Comparison of ENCODE assay signal across 22 cellular contexts in genomic region chr5:81826128-81826527, GRCh38.
DNase-seq lines count a peak whose midpoint lies in the region; ATAC-seq and TF ChIP-seq lines count a peak whose summit lies in the region.
"Had no signal": no experiment of that assay in that cellular context is flagged by ENCODE, and none has a peak within 500 bp of the region (broad histone marks: within the 10 kb centered on the region; RNA-seq: fewer than 3 reads in every experiment).

No MANE protein-coding gene starts in this region.

- 77% methylated on average over 2 of the region's 2 CpGs for WGBS in SK-N-SH (ENCODE audit: low lambda C conversion rate)
- WGBS in neuronal stem cell (ENCODE audit: extremely low coverage in 2 of 2, insufficient read length in 2 of 2, insufficient replicate concordance in 1 of 2), 2 donors = no CpG with 5 or more reads among the region's 2 CpGs

- no peaks in the 10 kb centered on the region for H3K9me3 ChIP-seq in SK-N-SH
- H3K9me3 ChIP-seq in neuronal stem cell (replicated peaks in 1 of 2; ENCODE audit: control insufficient read depth in 2 of 2, insufficient read depth in 1 of 2, low read depth in 1 of 2, low read length in 2 of 2) = no peaks in the 10 kb centered on the region
- H3K9me3 ChIP-seq: heart right ventricle, Peyer's patch, testis had no signal

- no peak for TF ChIP-seq EP300 in SK-N-SH (IDR thresholded peaks at IDR 0.05; ENCODE audit: borderline replicate concordance in 1 of 2, low read depth in 1 of 2, low read length in 1 of 2)

- H3K4me2 ChIP-seq in SK-N-SH (no peak overlapping the region), neuronal stem cell (ENCODE audit: insufficient read depth, low read length, poor library complexity, severe bottlenecking) (no peak overlapping the region)

- no peaks in the 10 kb centered on the region for H3K36me3 Mint-ChIP-seq in activated naive CD4-positive, alpha-beta T cell treated with anti-CD3 and anti-CD28 coated beads, Interleukin-2, amount 50 U/mL, for 72 hours
- H3K36me3 Mint-ChIP-seq: memory B cell had no signal

- DNase-seq in EH (ENCODE audit: low read depth) (peak; percentile 36), SK-N-SH (no peak), fibroblast of peridontal ligament (ENCODE audit: extremely low read depth) (peak; percentile 59), neuronal stem cell (ENCODE audit: low spot score) (no peak), GM10248 (ENCODE audit: extremely low spot score) (no peak)
- no peak for DNase-seq in activated naive CD4-positive, alpha-beta T cell treated with anti-CD3 and anti-CD28 coated beads, Interleukin-2, amount 50 U/mL, for 72 hours (ENCODE audit: low spot score in 2 of 2)
- DNase-seq: activated CD4-positive, alpha-beta memory T cell treated with anti-CD3 and anti-CD28 coated beads, Interleukin-2, amount 10 ng/mL, durations not matched to agents 7 days and 5 days; activated naive CD8-positive, alpha-beta T cell treated with anti-CD3 and anti-CD28 coated beads, Interleukin-2, amount 50 U/mL, for 24 hours; kidney; NCI-H1048; NCI-H2081 treated with DMSO at 0.1 percent for 48 hours; Peyer's patch; stimulated activated CD4-positive, alpha-beta T cell treated with anti-CD3 and anti-CD28 coated beads, Interleukin-4, amount 100 ng/mL, for 24 hours; SW 1271; testis had no signal

- H2BK15ac ChIP-seq in neuronal stem cell (ENCODE audit: low read length) = no peak overlapping the region

- H3K9me3 Mint-ChIP-seq in activated naive CD4-positive, alpha-beta T cell treated with anti-CD3 and anti-CD28 coated beads, Interleukin-2, amount 50 U/mL, for 72 hours = no peaks in the 10 kb centered on the region
- H3K9me3 Mint-ChIP-seq: activated CD4-positive, alpha-beta memory T cell treated with anti-CD3 and anti-CD28 coated beads, Interleukin-2, amount 10 ng/mL, durations not matched to agents 7 days and 5 days; activated naive CD8-positive, alpha-beta T cell treated with anti-CD3 and anti-CD28 coated beads, Interleukin-2, amount 50 U/mL, for 24 hours; activated T-helper 1 cell treated with anti-CD3 and anti-CD28 coated beads, Interleukin-12 subunit alpha, Interleukin-12 subunit beta, Interleukin-2, Interleukin-4 antibody, amounts not matched to agents 30 ng/mL and 10 ng/mL and 1 ng/mL, durations not matched to agents 14 hours and 24 hours and 36 hours; memory B cell had no signal

- H3K79me1 ChIP-seq in neuronal stem cell (ENCODE audit: low read depth, low read length) = no peaks in the 10 kb centered on the region

- peaks cover 4% of the 10 kb centered on the region for H3F3A ChIP-seq in SK-N-SH (replicated peaks; ENCODE audit: insufficient read depth)

- H4K20me1 ChIP-seq in SK-N-SH (ENCODE audit: insufficient read depth) = no peaks in the 10 kb centered on the region
- H4K20me1 ChIP-seq: BLaER1 treated with 17β-estradiol and CSF1 and Interleukin-3, amounts not matched to agents 10 nM and 100 nM had no signal

- H2AFZ ChIP-seq in SK-N-SH (ENCODE audit: low read depth) (no peak overlapping the region), neuronal stem cell (ENCODE audit: low read length) (peak overlapping the region; percentile 53)

- H3K27me3 ChIP-seq in SK-N-SH (ENCODE audit: insufficient read depth) (no peaks in the 10 kb centered on the region), neuronal stem cell (ENCODE audit: control insufficient read depth in 3 of 3, insufficient read depth in 3 of 3, low read depth in 1 of 3, low read length in 3 of 3) (no peaks in the 10 kb centered on the region)
- H3K27me3 ChIP-seq: BLaER1 treated with 17β-estradiol and CSF1 and Interleukin-3, amounts not matched to agents 10 nM and 100 nM; heart right ventricle; Peyer's patch; testis had no signal

- no peak overlapping the region for H3K23ac ChIP-seq in neuronal stem cell (ENCODE audit: low read depth, low read length, poor library complexity)

- no peak overlapping the region for H4K8ac ChIP-seq in neuronal stem cell (ENCODE audit: low read depth, low read length)

- H2BK120ac ChIP-seq in neuronal stem cell (ENCODE audit: low read depth, low read length) = no peak overlapping the region

- no peak overlapping the region for H3K14ac ChIP-seq in neuronal stem cell (ENCODE audit: low read length)

- H3K36me3 ChIP-seq in SK-N-SH (replicated peaks in 1 of 2; ENCODE audit: control insufficient read depth in 1 of 2, insufficient read depth in 2 of 2, low read length in 1 of 2) (no peaks in the 10 kb centered on the region), neuronal stem cell (replicated peaks in 1 of 2; ENCODE audit: control insufficient read depth in 2 of 2, insufficient read depth in 2 of 2, low read length in 2 of 2) (no peaks in the 10 kb centered on the region)
- H3K36me3 ChIP-seq: BLaER1 treated with 17β-estradiol and CSF1 and Interleukin-3, amounts not matched to agents 10 nM and 100 nM; heart right ventricle; Peyer's patch had no signal

- POLR2A ChIA-PET in SK-N-SH (lab: Yijun Ruan, JAX) = no interaction called here
- POLR2A ChIA-PET in GM10248 (lab: Yijun Ruan, JAX) = no interaction called here

- no peak overlapping the region for H2BK5ac ChIP-seq in neuronal stem cell (ENCODE audit: low read length)

- 0 out of 2 replicates have a peak, but pooled peaks have one; percentile 6 for TF ChIP-seq CTCF in SK-N-SH (IDR thresholded peaks at IDR 0.05)
- TF ChIP-seq CTCF in GM10248 (IDR thresholded peaks at IDR 0.05; ENCODE audit: control extremely low read depth, extremely low read depth, low read depth, missing control alignments) = no peak

- ATAC-seq in HG03025 (IDR thresholded peaks at IDR 0.05; ENCODE audit: low FRiP score, unreplicated experiment) = no peak
- ATAC-seq in activated naive CD4-positive, alpha-beta T cell treated with anti-CD3 and anti-CD28 coated beads, Interleukin-2, amount 50 U/mL, for 72 hours = no peak
- ATAC-seq in GM18858 (IDR thresholded peaks at IDR 0.05; ENCODE audit: unreplicated experiment) = no peak
- ATAC-seq: activated naive CD8-positive, alpha-beta T cell treated with anti-CD3 and anti-CD28 coated beads, Interleukin-2, amount 50 U/mL, for 24 hours had no signal

- no peak overlapping the region for H3K27ac ChIP-seq in SK-N-SH (ENCODE audit: low read depth in 2 of 2, low read length in 1 of 2)
- no peak overlapping the region for H3K27ac ChIP-seq in neuronal stem cell (replicated peaks; ENCODE audit: low read length)
- H3K27ac ChIP-seq: BLaER1 treated with 17β-estradiol and CSF1 and Interleukin-3, amounts not matched to agents 10 nM and 100 nM; Peyer's patch; testis; VCaP had no signal

- H3K9ac ChIP-seq in SK-N-SH = no peak overlapping the region
- no peak overlapping the region for H3K9ac ChIP-seq in neuronal stem cell (ENCODE audit: low read depth, low read length, poor library complexity)
- H3K9ac ChIP-seq: BLaER1 treated with 17β-estradiol and CSF1 and Interleukin-3, amounts not matched to agents 10 nM and 100 nM had no signal

- H3K9me2 ChIP-seq in SK-N-SH = no peaks in the 10 kb centered on the region

- no peak overlapping the region for H3K27ac Mint-ChIP-seq in activated naive CD4-positive, alpha-beta T cell treated with anti-CD3 and anti-CD28 coated beads, Interleukin-2, amount 50 U/mL, for 72 hours
- H3K27ac Mint-ChIP-seq: activated CD4-positive, alpha-beta memory T cell treated with anti-CD3 and anti-CD28 coated beads, Interleukin-2, amount 10 ng/mL, durations not matched to agents 7 days and 5 days; activated naive CD8-positive, alpha-beta T cell treated with anti-CD3 and anti-CD28 coated beads, Interleukin-2, amount 50 U/mL, for 24 hours; activated T-helper 1 cell treated with anti-CD3 and anti-CD28 coated beads, Interleukin-12 subunit alpha, Interleukin-12 subunit beta, Interleukin-2, Interleukin-4 antibody, amounts not matched to agents 30 ng/mL and 10 ng/mL and 1 ng/mL, durations not matched to agents 14 hours and 24 hours and 36 hours; memory B cell had no signal

- H3K4me3 ChIP-seq in SK-N-SH (ENCODE audit: low read depth in 2 of 2, low read length in 1 of 2) (no peak overlapping the region), neuronal stem cell (ENCODE audit: low read length in 2 of 2) (no peak overlapping the region)
- H3K4me3 ChIP-seq: BLaER1 treated with 17β-estradiol and CSF1 and Interleukin-3, amounts not matched to agents 10 nM and 100 nM; heart right ventricle; Peyer's patch; testis had no signal

- peak; percentile 26; the same call in 1 of the 2 replicates for TF ChIP-seq RAD21 in SK-N-SH (IDR thresholded peaks at IDR 0.05; ENCODE audit: low read length)

- H3K4me1 ChIP-seq in SK-N-SH (ENCODE audit: control insufficient read depth in 1 of 2, insufficient read depth in 2 of 2, low read depth in 1 of 2, low read length in 1 of 2) (peaks cover 0 to 3% of the 10 kb centered on the region in 2 experiments; a peak in 3 of 4 replicates), neuronal stem cell (ENCODE audit: control insufficient read depth in 2 of 2, insufficient read depth in 1 of 2, low read depth in 1 of 2, low read length in 2 of 2) (no peaks in the 10 kb centered on the region)
- H3K4me1 ChIP-seq: Peyer's patch, testis had no signal

- H3K79me2 ChIP-seq in SK-N-SH (ENCODE audit: insufficient read depth) = no peaks in the 10 kb centered on the region

- no peak overlapping the region for H3K18ac ChIP-seq in neuronal stem cell (ENCODE audit: low read length)

- H3K4ac ChIP-seq in neuronal stem cell (ENCODE audit: low read length) = no peak overlapping the region

- H4K91ac ChIP-seq in neuronal stem cell (ENCODE audit: low read depth, low read length, poor library complexity) = no peak overlapping the region

- no peak overlapping the region for H2BK12ac ChIP-seq in neuronal stem cell (ENCODE audit: low read length)

- CTCF ChIA-PET in SK-N-SH (lab: Yijun Ruan, JAX) (interaction anchor here (1.1 kb wide), 1 partner anchor 31 kb away, joined by 4 read pairs; no protein-coding TSS in a partner anchor), GM10248 (lab: Yijun Ruan, JAX) (interaction anchor here (1.6 kb wide), 1 partner anchor 13 kb away, joined by 8 read pairs; no protein-coding TSS in a partner anchor)

- no peak overlapping the region for H2AK5ac ChIP-seq in neuronal stem cell (ENCODE audit: low read depth, low read length)

TF ChIP-seq in SK-N-SH, 30 proteins besides CTCF, POLR2A, EP300 and RAD21:
- TF ChIP-seq RCOR1 (IDR thresholded peaks at IDR 0.05; ENCODE audit: low read length) = no peak
- TF ChIP-seq FOXM1 (IDR thresholded peaks at IDR 0.05; ENCODE audit: low read depth) = no peak
- no peak for TF ChIP-seq MAX (IDR thresholded peaks at IDR 0.05; ENCODE audit: low read depth)
- no peak for TF ChIP-seq GATA2 (CRISPR knock-in tag; IDR thresholded peaks at IDR 0.05)
- no peak for TF ChIP-seq TEAD4 (IDR thresholded peaks at IDR 0.05; ENCODE audit: borderline replicate concordance, insufficient read depth)
TF ChIP-seq in SK-N-SH: peak in this region for 0.

Comparison
In these comparisons a context has a peak if more than half of its experiments do, and no peak if none do; other contexts are left out.
1. DNase-seq: peak in EH (single experiment) and fibroblast of peridontal ligament (single experiment); none in SK-N-SH (single experiment), neuronal stem cell (single experiment), activated naive CD4-positive, alpha-beta T cell treated with anti-CD3 and anti-CD28 coated beads, Interleukin-2, amount 50 U/mL, for 72 hours (0 of 2) and GM10248 (single experiment).